Comparison of ENCODE assay signal across 23 cellular contexts in genomic region chr14:68193970-68194634, GRCh38.
A peak's percentile ranks its signal among the peaks of the same experiment; 100 is the strongest.
DNase-seq lines count a peak whose midpoint lies in the region; ATAC-seq, FAIRE-seq and TF ChIP-seq lines count a peak whose summit lies in the region.
"Had no signal": no experiment of that assay in that cellular context is flagged by ENCODE, and none has a peak within 500 bp of the region (broad histone marks: within the 10 kb centered on the region; RNA-seq: fewer than 3 reads in every experiment).

No MANE protein-coding gene starts in this region.

- ATAC-seq in left colon: no peak
- ATAC-seq: activated CD4-positive, alpha-beta T cell treated with anti-CD3 and anti-CD28 coated beads for 36 hours had no signal

- no peak for TF ChIP-seq CTCF in nephron (IDR thresholded peaks at IDR 0.05; ENCODE audit: unreplicated experiment in 3 of 3)

- no peaks in the 10 kb centered on the region for H3K36me3 Mint-ChIP-seq in nephron (ENCODE audit: low read depth)

- intact Hi-C loops in left colon (cut with DNase I, micrococcal nuclease): loop anchor here in 1 of 2 donors (10.0 kb wide), 1 partner anchor 49 kb away; no protein-coding TSS in a partner anchor

- H3K27ac Mint-ChIP-seq in nephron: peak overlapping the region; percentile 90 to 93 (median 92)
- H3K27ac Mint-ChIP-seq: activated CD4-positive, alpha-beta T cell treated with anti-CD3 and anti-CD28 coated beads for 36 hours; HFFc6 had no signal

- FAIRE-seq in urothelium cell line (lab: Jason Lieb, UNC): peak; percentile 87
- FAIRE-seq: D721Med, GM12891 had no signal

- H3K4me3 Mint-ChIP-seq in nephron: no peak overlapping the region
- H3K4me3 Mint-ChIP-seq: activated CD4-positive, alpha-beta T cell treated with anti-CD3 and anti-CD28 coated beads for 36 hours; central memory CD8-positive, alpha-beta T cell; HFFc6 had no signal

- peak; percentile 25 for DNase-seq in NCI-H1092 treated with DMSO at 0.1 percent for 48 hours (lab: John Stamatoyannopoulos, UW)
- no peak for DNase-seq in NCI-H1092 (lab: John Stamatoyannopoulos, UW)
- DNase-seq in fibroblast of gingiva (ENCODE audit: low read depth): peak; percentile 87
- DNase-seq in urothelium cell line (ENCODE audit: low spot score): no peak
- no peak for DNase-seq in left colon
- DNase-seq in GM03348 (ENCODE audit: low spot score): no peak
- no peak for DNase-seq in NCI-H1105 (lab: John Stamatoyannopoulos, UW)
- DNase-seq: activated CD4-positive, alpha-beta T cell treated with anti-CD3 and anti-CD28 coated beads for 36 hours; activated CD8-positive, alpha-beta memory T cell treated with anti-CD3 and anti-CD28 coated beads, Interleukin-2, amount 50 U/mL, for 4 hours; activated effector memory CD4-positive, alpha-beta T cell treated with Interleukin-2 at 50 U/mL for 16 hours; amniotic stem cell; effector memory CD4-positive, alpha-beta T cell; foreskin fibroblast; GF-D8; HFFc6; NCI-H1694; NCI-H2227 treated with DMSO at 0.1 percent for 48 hours; stimulated activated CD4-positive, alpha-beta T cell treated with anti-CD3 and anti-CD28 coated beads, Interleukin-4, amount 100 ng/mL, for 4 hours; substantia nigra had no signal

- peaks cover 78% of the 10 kb centered on the region for H3K4me1 Mint-ChIP-seq in nephron
- H3K4me1 Mint-ChIP-seq: central memory CD8-positive, alpha-beta T cell had no signal

- no peaks in the 10 kb centered on the region for H3K9me3 Mint-ChIP-seq in nephron
- H3K9me3 Mint-ChIP-seq: central memory CD8-positive, alpha-beta T cell; HFFc6 had no signal

- H3K27me3 Mint-ChIP-seq in nephron (ENCODE audit: low read depth): no peaks in the 10 kb centered on the region
- H3K27me3 Mint-ChIP-seq: activated CD4-positive, alpha-beta T cell treated with anti-CD3 and anti-CD28 coated beads for 36 hours; central memory CD8-positive, alpha-beta T cell had no signal

Comparison
In these comparisons a context has a peak if more than half of its experiments do, and no peak if none do; other contexts are left out.
1. DNase-seq: peak in NCI-H1092 treated with DMSO at 0.1 percent for 48 hours (single experiment) and fibroblast of gingiva (single experiment); none in NCI-H1092 (single experiment), urothelium cell line (single experiment), left colon (0 of 2), GM03348 (single experiment) and NCI-H1105 (single experiment).